In genomic region chrX:47623540-47624027, GRCh38 we compare ENCODE assay signal across 8 cellular contexts. TPM values are rescaled to one million over a fixed set of nuclear protein-coding genes. Genes with fewer than 3 reads are reported as not detected.
DNase-seq lines count a peak whose midpoint lies in the region; ATAC-seq and TF ChIP-seq lines count a peak whose summit lies in the region.

No MANE protein-coding gene starts in this region.

- H3K36me3 Mint-ChIP-seq in T-helper 1 cell treated with Interleukin-12 subunit alpha and Interleukin-12 subunit beta and Interleukin-4 antibody, amounts not matched to agents 30 μg/mL and 1 μg/mL, for 36 hours (ENCODE audit: low read depth) = peaks cover 9% of the 10 kb centered on the region
- peaks cover 0 to 4% (median 0%) of the 10 kb centered on the region in 3 donors for H3K36me3 Mint-ChIP-seq in immature natural killer cell

- H3K9me3 Mint-ChIP-seq in T-helper 1 cell treated with Interleukin-12 subunit alpha and Interleukin-12 subunit beta and Interleukin-4 antibody, amounts not matched to agents 30 μg/mL and 1 μg/mL, for 36 hours = no peaks in the 10 kb centered on the region
- H3K9me3 Mint-ChIP-seq in immature natural killer cell = peaks cover 0 to 2% (median 0%) of the 10 kb centered on the region in 6 donors

- peak overlapping the region; percentile 78 for H3K4me3 Mint-ChIP-seq in T-helper 1 cell treated with Interleukin-12 subunit alpha and Interleukin-12 subunit beta and Interleukin-4 antibody, amounts not matched to agents 30 μg/mL and 1 μg/mL, for 36 hours
- peak overlapping the region in 3 of 5 donors; percentile 34 to 61 (median 49) for H3K4me3 Mint-ChIP-seq in immature natural killer cell

- peak overlapping the region; percentile 31 to 40 for H3K4me3 ChIP-seq in cardiac fibroblast (replicated peaks in 1 of 2; ENCODE audit: low read depth in 2 of 2, low read length in 2 of 2)

- no peak for TF ChIP-seq CTCF in cardiac fibroblast (IDR thresholded peaks at IDR 0.05; ENCODE audit: low read depth, low read length)

- peaks cover 20% of the 10 kb centered on the region for H3K27me3 Mint-ChIP-seq in T-helper 1 cell treated with Interleukin-12 subunit alpha and Interleukin-12 subunit beta and Interleukin-4 antibody, amounts not matched to agents 30 μg/mL and 1 μg/mL, for 36 hours (ENCODE audit: low read depth)
- H3K27me3 Mint-ChIP-seq in immature natural killer cell (ENCODE audit: low read depth in 3 of 3) = peaks cover 15 to 22% (median 17%) of the 10 kb centered on the region in 3 donors

- peak; percentile 81 for DNase-seq in D341Med (ENCODE audit: low spot score)
- DNase-seq in NCI-H1105 treated with DMSO at 0.1 percent for 48 hours (lab: John Stamatoyannopoulos, UW) = peak; percentile 82
- DNase-seq in cardiac fibroblast (ENCODE audit: low read depth in 2 of 2) = peak; percentile 73 to 86
- peak in 1 of 3 donors; percentile 10 for DNase-seq in immature natural killer cell
- peak; percentile 27 for DNase-seq in stimulated activated CD4-positive, alpha-beta T cell treated with anti-CD3 and anti-CD28 coated beads, Interleukin-1b, Interleukin-23, amount 100 ng/mL, for 48 hours

- H3K27ac Mint-ChIP-seq in T-helper 1 cell treated with Interleukin-12 subunit alpha and Interleukin-12 subunit beta and Interleukin-4 antibody, amounts not matched to agents 30 μg/mL and 1 μg/mL, for 36 hours = no peak overlapping the region
- H3K27ac Mint-ChIP-seq in immature natural killer cell = no peak overlapping the region

- H3K4me1 Mint-ChIP-seq in T-helper 1 cell treated with Interleukin-12 subunit alpha and Interleukin-12 subunit beta and Interleukin-4 antibody, amounts not matched to agents 30 μg/mL and 1 μg/mL, for 36 hours (ENCODE audit: low read depth) = peaks cover 12% of the 10 kb centered on the region
- peaks cover 0 to 3% of the 10 kb centered on the region in 2 donors for H3K4me1 Mint-ChIP-seq in immature natural killer cell

- ATAC-seq in GM18870 (IDR thresholded peaks at IDR 0.05; ENCODE audit: unreplicated experiment) (no peak), GM21529 (IDR thresholded peaks at IDR 0.05; ENCODE audit: unreplicated experiment) (no peak)

RNA-seq across cellular contexts. Expression of gene SYN1, which starts 3.9 kb away (rescaled TPM):
- under 1 TPM in 1 of 3 donors, not detected in 2; 0.11 TPM for polyA plus RNA-seq in immature natural killer cell

RNA-seq across cellular contexts. Expression of gene CFP, which starts 6.1 kb away (rescaled TPM):
- 10 to 100 TPM in 2 of 3 donors, 1 to 10 TPM in 1; 1.3 to 22.0 (median 13.3) TPM for polyA plus RNA-seq in immature natural killer cell

RNA-seq across cellular contexts. Expression of gene ELK1, which starts 26.8 kb away (rescaled TPM):
- 1 to 10 TPM; 8.4 to 9.4 (median 9.1) TPM for polyA plus RNA-seq in immature natural killer cell

RNA-seq across cellular contexts. Expression of gene UXT, which starts 35.4 kb away (rescaled TPM):
- 100 to 1,000 TPM; 179 to 256 (median 190) TPM for polyA plus RNA-seq in immature natural killer cell

RNA-seq across cellular contexts. Expression of gene TIMP1, which starts 41.3 kb away (rescaled TPM):
- 100 to 1,000 TPM; 153 to 275 (median 237) TPM for polyA plus RNA-seq in immature natural killer cell
